Comparison of ENCODE assay signal across 8 cellular contexts in genomic region chr4:42656986-42657792, GRCh38. TPM values are rescaled to one million over a fixed set of nuclear protein-coding genes. Genes with fewer than 3 reads are reported as not detected.
A peak's percentile ranks its signal among the peaks of the same experiment; 100 is the strongest.
DNase-seq lines count a peak whose midpoint lies in the region; ATAC-seq lines count a peak whose summit lies in the region.

Gene ATP8A1, minus strand, starts transcription at chr4:42657105. Its CDS starts 232 bp downstream, at chr4:42656873.

- H3K4me3 ChIP-seq in mononuclear cell (ENCODE audit: low read length), result peak within 1 kb of the TSS; percentile 87

- H3K27ac ChIP-seq in epithelial cell of prostate, result peak within 1 kb of the TSS; percentile 29

- peak; percentile 69 for DNase-seq in DMS114 treated with DMSO at 0.1 percent for 48 hours (lab: John Stamatoyannopoulos, UW; ENCODE audit: unreplicated experiment)
- DNase-seq in OCI-M1 (lab: John Stamatoyannopoulos, UW), result peak; percentile 96
- DNase-seq in activated T-cell treated with anti-CD3 and anti-CD28 coated beads for 24 hours (ENCODE audit: low read depth), result peak; percentile 87
- DNase-seq in epithelial cell of prostate (ENCODE audit: low read depth, low spot score), result no peak
- DNase-seq in stimulated activated CD8-positive, alpha-beta memory T cell treated with anti-CD3 and anti-CD28 coated beads, Interleukin-2, amount 100 ng/mL, for 48 hours (ENCODE audit: low read depth in 2 of 2), result peak; percentile 88 to 97

- no peaks in the 10 kb centered on the region for H3K27me3 ChIP-seq in mononuclear cell (ENCODE audit: insufficient read depth, low read length)

- H3K4me1 Mint-ChIP-seq in IgD-negative memory B cell, result peaks cover 21 to 37% (median 35%) of the 10 kb centered on the region in 3 donors

- peak within 1 kb of the TSS; percentile 96 to 99 (median 99) for H3K4me3 Mint-ChIP-seq in IgD-negative memory B cell

- ATAC-seq in GM21576 (IDR thresholded peaks at IDR 0.05; ENCODE audit: unreplicated experiment), result peak; percentile 65

- peaks cover 32% of the 10 kb centered on the region for H3K4me1 ChIP-seq in mononuclear cell (ENCODE audit: insufficient read depth, low read length)

- no peaks in the 10 kb centered on the region for H3K27me3 Mint-ChIP-seq in IgD-negative memory B cell

- peaks cover 10% of the 10 kb centered on the region for H3K36me3 Mint-ChIP-seq in IgD-negative memory B cell

- no peaks in the 10 kb centered on the region for H3K9me3 ChIP-seq in mononuclear cell (ENCODE audit: low read depth, low read length)

- H3K9me3 Mint-ChIP-seq in IgD-negative memory B cell, result peaks cover 0 to 5% (median 0%) of the 10 kb centered on the region in 3 donors

- H3K27ac Mint-ChIP-seq in IgD-negative memory B cell, result peak within 1 kb of the TSS; percentile 95 to 99 (median 96)

RNA-seq across cellular contexts. Expression of gene ATP8A1, which starts in this region (rescaled TPM):
- polyA plus RNA-seq in IgD-negative memory B cell, result 15.0 TPM
- total RNA-seq in mononuclear cell, result 157 TPM
